ENCODE assay signal across 15 cellular contexts in the genomic region with DNA sequence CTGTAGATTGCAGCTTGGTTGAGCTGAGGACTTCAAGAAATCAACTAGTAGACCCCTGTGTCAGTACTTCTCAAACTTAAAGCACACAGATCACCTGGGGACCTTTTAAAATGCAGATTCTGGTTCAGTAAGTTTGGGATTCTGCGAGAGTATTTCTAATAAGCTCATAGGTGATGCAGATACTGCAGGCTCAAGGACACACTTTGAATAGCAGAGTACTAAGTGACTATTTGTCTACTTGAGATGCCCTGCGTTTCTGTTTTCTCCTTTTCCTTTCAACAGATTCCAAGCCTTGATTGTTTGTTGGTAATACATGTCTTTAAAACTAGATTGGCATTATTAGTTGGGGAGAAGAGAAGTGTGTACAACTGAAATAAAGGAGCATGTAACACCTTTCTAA. TPM values are rescaled to one million over a fixed set of nuclear protein-coding genes. Genes with fewer than 3 reads are reported as not detected.
DNase-seq lines count a peak whose midpoint lies in the region; ATAC-seq, FAIRE-seq and TF ChIP-seq lines count a peak whose summit lies in the region.
"Had no signal": no experiment of that assay in that cellular context is flagged by ENCODE, and none has a peak within 500 bp of the region (broad histone marks: within the 10 kb centered on the region; RNA-seq: fewer than 3 reads in every experiment).

No MANE protein-coding gene starts in this region.

- peaks cover 61% of the 10 kb centered on the region for H3K4me1 ChIP-seq in CD4-positive, CD25-positive, alpha-beta regulatory T cell (ENCODE audit: control insufficient read depth, insufficient read depth, low read length, poor library complexity, severe bottlenecking)
- H3K4me1 ChIP-seq in left lung (peaks cover 10 to 27% of the 10 kb centered on the region in 2 donors), Caco-2 (peaks cover 10% of the 10 kb centered on the region; the same call in 1 of the 2 replicates)

- intact Hi-C loops in left lung (cut with DNase I) (no loop called here), Caco-2 (cut with micrococcal nuclease; ENCODE audit: unreplicated experiment) (loop anchor here (10.0 kb wide), 1 partner anchor 112 kb away; no protein-coding TSS in a partner anchor)

- BruUV-seq in Caco-2 (replicated peaks; lab: Mats Ljungman, UMichigan): no TSS peak

- H3K9me3 ChIP-seq in CD4-positive, CD25-positive, alpha-beta regulatory T cell (ENCODE audit: control insufficient read depth in 2 of 2, low read length in 2 of 2): no peaks in the 10 kb centered on the region
- H3K9me3 ChIP-seq in SU-DHL-6 (ENCODE audit: insufficient read depth, low read length) (no peaks in the 10 kb centered on the region), left lung (no peaks in the 10 kb centered on the region), Caco-2 (no peaks in the 10 kb centered on the region; the same call in 1 of the 2 replicates)

- TF ChIP-seq POLR2A in GM12892 (IDR thresholded peaks at IDR 0.05; ENCODE audit: low read depth, low read length): no peak

- H3K4me2 ChIP-seq in SU-DHL-6 (ENCODE audit: low read depth, low read length, poor library complexity, severe bottlenecking): peak overlapping the region; percentile 4

- H3K36me3 ChIP-seq in CD4-positive, CD25-positive, alpha-beta regulatory T cell (ENCODE audit: control insufficient read depth, insufficient read depth, low read length): no peaks in the 10 kb centered on the region
- H3K36me3 ChIP-seq in SU-DHL-6 (ENCODE audit: low read length) (no peaks in the 10 kb centered on the region), left lung (no peaks in the 10 kb centered on the region), Caco-2 (ENCODE audit: control insufficient read depth, insufficient read depth, low read length) (no peaks in the 10 kb centered on the region), brain microvascular endothelial cell (replicated peaks) (no peaks in the 10 kb centered on the region)

- no peaks in the 10 kb centered on the region for H3K9me3 Mint-ChIP-seq in CD4-positive, CD25-positive, alpha-beta regulatory T cell
- no peaks in the 10 kb centered on the region for H3K9me3 Mint-ChIP-seq in Caco-2 (ENCODE audit: unreplicated experiment)
- H3K9me3 Mint-ChIP-seq: T-helper 1 cell treated with Interleukin-12 subunit alpha and Interleukin-12 subunit beta and Interleukin-4 antibody, amounts not matched to agents 30 μg/mL and 1 μg/mL, for 36 hours had no signal

- no peaks in the 10 kb centered on the region for H3K27me3 Mint-ChIP-seq in CD4-positive, CD25-positive, alpha-beta regulatory T cell
- H3K27me3 Mint-ChIP-seq in Caco-2 (ENCODE audit: insufficient read depth, unreplicated experiment): no peaks in the 10 kb centered on the region

- H3K27ac ChIP-seq in CD4-positive, CD25-positive, alpha-beta regulatory T cell (ENCODE audit: insufficient read depth, low read length, poor library complexity, severe bottlenecking): peak overlapping the region; percentile 52
- H3K27ac ChIP-seq in SU-DHL-6 (ENCODE audit: low read depth, low read length) (no peak overlapping the region), left lung (no peak overlapping the region), brain microvascular endothelial cell (no peak overlapping the region)
- H3K27ac ChIP-seq: parathyroid adenoma had no signal

- in situ Hi-C loops in brain microvascular endothelial cell (cut with HindIII; ENCODE audit: low pct_ligation_motif_present, low sequenced_read_pairs): no loop called here

- peaks cover 45% of the 10 kb centered on the region for H4K20me1 ChIP-seq in SU-DHL-6 (ENCODE audit: low read depth, low read length)

- ATAC-seq in CD4-positive, CD25-positive, alpha-beta regulatory T cell (ENCODE audit: low read depth in 2 of 2): no peak
- ATAC-seq in left lung: peak; percentile 63
- ATAC-seq: left lobe of liver had no signal

- peaks cover 24% of the 10 kb centered on the region; the same call in 1 of the 2 replicates for H3F3A ChIP-seq in SU-DHL-6 (ENCODE audit: insufficient read depth)

- no peak overlapping the region for H3K9ac ChIP-seq in SU-DHL-6 (ENCODE audit: low read length)
- H3K9ac ChIP-seq: parathyroid adenoma had no signal

- TF ChIP-seq CTCF in SU-DHL-6 (IDR thresholded peaks at IDR 0.05; ENCODE audit: insufficient read depth, low read length, poor library complexity, severe bottlenecking) (no peak), left lung (IDR thresholded peaks at IDR 0.05) (no peak), Caco-2 (IDR thresholded peaks at IDR 0.05; ENCODE audit: insufficient read depth in 1 of 2, low read depth in 1 of 2, low read length in 1 of 2, severe bottlenecking in 1 of 2, unreplicated experiment in 1 of 2) (no peak), brain microvascular endothelial cell (IDR thresholded peaks at IDR 0.05; ENCODE audit: low read depth, low read length, missing control alignments) (no peak)

- H3K4me3 Mint-ChIP-seq in CD4-positive, CD25-positive, alpha-beta regulatory T cell: peak overlapping the region in 3 of 4 donors; percentile 8 to 59 (median 25)
- no peak overlapping the region for H3K4me3 Mint-ChIP-seq in Caco-2 (ENCODE audit: unreplicated experiment)
- H3K4me3 Mint-ChIP-seq: T-helper 1 cell treated with Interleukin-12 subunit alpha and Interleukin-12 subunit beta and Interleukin-4 antibody, amounts not matched to agents 30 μg/mL and 1 μg/mL, for 36 hours had no signal

- peaks cover 38 to 67% (median 51%) of the 10 kb centered on the region in 4 donors for H3K4me1 Mint-ChIP-seq in CD4-positive, CD25-positive, alpha-beta regulatory T cell
- H3K4me1 Mint-ChIP-seq in Caco-2 (ENCODE audit: low read depth, unreplicated experiment): peaks cover 14% of the 10 kb centered on the region

- peak overlapping the region; percentile 58 to 79 (median 65) for H3K27ac Mint-ChIP-seq in CD4-positive, CD25-positive, alpha-beta regulatory T cell
- no peak overlapping the region for H3K27ac Mint-ChIP-seq in Caco-2 (ENCODE audit: unreplicated experiment)
- H3K27ac Mint-ChIP-seq: T-helper 1 cell treated with Interleukin-12 subunit alpha and Interleukin-12 subunit beta and Interleukin-4 antibody, amounts not matched to agents 30 μg/mL and 1 μg/mL, for 36 hours had no signal

- no peak overlapping the region for H2AFZ ChIP-seq in SU-DHL-6 (ENCODE audit: low read depth, low read length, severe bottlenecking)
- H2AFZ ChIP-seq: parathyroid adenoma had no signal

- no peaks in the 10 kb centered on the region for H3K36me3 Mint-ChIP-seq in CD4-positive, CD25-positive, alpha-beta regulatory T cell
- peaks cover 6% of the 10 kb centered on the region for H3K36me3 Mint-ChIP-seq in Caco-2 (ENCODE audit: insufficient read depth, unreplicated experiment)

- peak overlapping the region; percentile 41 for H3K4me3 ChIP-seq in CD4-positive, CD25-positive, alpha-beta regulatory T cell (ENCODE audit: low read depth, low read length)
- H3K4me3 ChIP-seq in SU-DHL-6 (ENCODE audit: insufficient read depth, low read length, poor library complexity, severe bottlenecking) (no peak overlapping the region), left lung (no peak overlapping the region), Caco-2 (ENCODE audit: low read depth, low read length) (no peak overlapping the region), brain microvascular endothelial cell (ENCODE audit: low read depth, low read length) (no peak overlapping the region)

- peaks cover 95% of the 10 kb centered on the region for H3K79me2 ChIP-seq in SU-DHL-6 (ENCODE audit: insufficient read depth, low read length)

- H3K27me3 ChIP-seq in CD4-positive, CD25-positive, alpha-beta regulatory T cell (ENCODE audit: control insufficient read depth, insufficient read depth, low read length): no peaks in the 10 kb centered on the region
- H3K27me3 ChIP-seq in SU-DHL-6 (ENCODE audit: low read length) (no peaks in the 10 kb centered on the region), left lung (no peaks in the 10 kb centered on the region), Caco-2 (replicated peaks; ENCODE audit: control insufficient read depth, insufficient read depth, low read length) (no peaks in the 10 kb centered on the region), brain microvascular endothelial cell (replicated peaks) (no peaks in the 10 kb centered on the region)

- peak; percentile 27 for FAIRE-seq in GM12892 (lab: Jason Lieb, UNC)

- no peak for DNase-seq in CD4-positive, CD25-positive, alpha-beta regulatory T cell
- DNase-seq in GM12892 (ENCODE audit: insufficient read length) (no peak), left lung (no peak), Caco-2 (no peak), brain microvascular endothelial cell (no peak), SKM-1 (lab: John Stamatoyannopoulos, UW; ENCODE audit: unreplicated experiment) (no peak)
- DNase-seq: activated CD4-positive, CD25-positive, alpha-beta regulatory T cell; AML-193; central memory CD4-positive, alpha-beta T cell; hippocampal formation; stimulated activated CD4-positive, alpha-beta T cell treated with anti-CD3 and anti-CD28 coated beads, Interleukin-4, amount 100 ng/mL, for 1 hour had no signal

- CTCF ChIA-PET in Caco-2 (lab: Charles Lee): no interaction called here

- POLR2A ChIA-PET in Caco-2 (lab: Charles Lee): no interaction called here

- no peaks in the 10 kb centered on the region for H3K9me2 ChIP-seq in SU-DHL-6 (replicated peaks; ENCODE audit: insufficient read depth, low read length)

RNA-seq across cellular contexts. Expression of a gene that starts 6.7 kb away (rescaled TPM):
- total RNA-seq in CD4-positive, CD25-positive, alpha-beta regulatory T cell: 37.7 TPM
- 1 to 10 TPM; 7.3 to 9.9 (median 7.7) TPM for polyA plus RNA-seq in CD4-positive, CD25-positive, alpha-beta regulatory T cell
- polyA plus RNA-seq in GM12892 (2012; ENCODE audit: missing spikeins): 11.4 TPM
- total RNA-seq in left lung: 10 to 100 TPM; 26.3 to 32.1 TPM
- total RNA-seq in Caco-2 (2022): 43.2 and 48.1 TPM in 2 replicates

RNA-seq across cellular contexts. Expression of a gene that starts 42.7 kb away (rescaled TPM):
- total RNA-seq in CD4-positive, CD25-positive, alpha-beta regulatory T cell: 57.1 TPM
- polyA plus RNA-seq in CD4-positive, CD25-positive, alpha-beta regulatory T cell: 10 to 100 TPM; 37.7 to 48.7 (median 44.7) TPM
- polyA plus RNA-seq in GM12892 (2012; ENCODE audit: missing spikeins): 18.6 TPM
- total RNA-seq in left lung (10 to 100 TPM; 29.0 to 37.5 TPM), Caco-2 (2022) (29.3 and 31.8 TPM in 2 replicates)
